8 cellular contexts compared by ENCODE assay signal in the genomic region with DNA sequence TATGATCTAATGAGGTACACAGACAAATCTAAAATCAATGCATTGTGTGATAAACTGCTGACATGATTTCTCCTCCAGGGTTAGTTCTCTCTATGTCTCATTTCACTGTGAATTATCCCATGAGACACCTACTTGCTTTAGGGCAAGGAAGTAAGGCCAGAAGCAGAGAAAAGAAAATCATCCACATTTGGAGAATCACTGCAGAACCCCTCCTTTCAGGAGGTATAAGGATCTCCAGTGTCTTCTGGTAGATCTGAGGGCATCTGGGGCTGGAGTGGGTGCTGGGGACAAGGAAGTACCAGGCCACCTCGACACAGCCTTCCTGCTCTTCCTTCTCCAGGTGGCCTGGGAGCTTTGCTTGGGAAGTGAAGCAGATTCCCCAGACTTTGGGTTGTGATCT. TPM values are rescaled to one million over a fixed set of nuclear protein-coding genes. Genes with fewer than 3 reads are reported as not detected.
DNase-seq lines count a peak whose midpoint lies in the region; ATAC-seq and TF ChIP-seq lines count a peak whose summit lies in the region.

No MANE protein-coding gene starts in this region.

- peaks cover 28% of the 10 kb centered on the region for H3F3A ChIP-seq in SK-N-SH (replicated peaks; ENCODE audit: insufficient read depth)

- no peak for TF ChIP-seq RAD21 in SK-N-SH (IDR thresholded peaks at IDR 0.05; ENCODE audit: low read length)

- BruUV-seq in Calu3 (replicated peaks; lab: Mats Ljungman, UMichigan), result no TSS peak

- H3K36me3 ChIP-seq in SK-N-SH (replicated peaks in 1 of 2; ENCODE audit: control insufficient read depth in 1 of 2, insufficient read depth in 2 of 2, low read length in 1 of 2), result no peaks in the 10 kb centered on the region
- no peaks in the 10 kb centered on the region for H3K36me3 ChIP-seq in gastroesophageal sphincter
- no peaks in the 10 kb centered on the region for H3K36me3 ChIP-seq in sigmoid colon

- H3K4me3 ChIP-seq in SK-N-SH (ENCODE audit: low read depth in 2 of 2, low read length in 1 of 2) (no peak overlapping the region), gastroesophageal sphincter (no peak overlapping the region), sigmoid colon (no peak overlapping the region)

- H3K27ac Mint-ChIP-seq in Calu3 (ENCODE audit: unreplicated experiment), result peak overlapping the region; percentile 95

- no peak for TF ChIP-seq CTCF in Calu3 (IDR thresholded peaks at IDR 0.05; ENCODE audit: unreplicated experiment)
- no peak for TF ChIP-seq CTCF in SK-N-SH (IDR thresholded peaks at IDR 0.05)
- TF ChIP-seq CTCF in gastroesophageal sphincter (IDR thresholded peaks at IDR 0.05), result no peak
- TF ChIP-seq CTCF in sigmoid colon (IDR thresholded peaks at IDR 0.05), result no peak

- peaks cover 22 to 31% of the 10 kb centered on the region in 2 experiments; a peak in 3 of 4 replicates for H3K4me1 ChIP-seq in SK-N-SH (ENCODE audit: control insufficient read depth in 1 of 2, insufficient read depth in 2 of 2, low read depth in 1 of 2, low read length in 1 of 2)
- peaks cover 9 to 34% (median 30%) of the 10 kb centered on the region in 3 donors for H3K4me1 ChIP-seq in gastroesophageal sphincter
- H3K4me1 ChIP-seq in sigmoid colon, result peaks cover 0 to 34% (median 32%) of the 10 kb centered on the region in 4 donors

- no peaks in the 10 kb centered on the region for H3K79me2 ChIP-seq in SK-N-SH (ENCODE audit: insufficient read depth)

- CTCF ChIA-PET in Calu3 (lab: Charles Lee), result interaction anchor here (0.5 to 5.6 kb wide), 27 partner anchors 11 to 852 kb away, joined by 3 to 98 read pairs (median 6); a partner anchor contains a TSS
- CTCF ChIA-PET in SK-N-SH (lab: Yijun Ruan, JAX), result interaction anchor here (0.5 to 37.3 kb wide), 61 partner anchors 7 to 1350 kb away, joined by 3 to 753 read pairs (median 4); a partner anchor contains a TSS

- H3K9me3 ChIP-seq in SK-N-SH (no peaks in the 10 kb centered on the region), gastroesophageal sphincter (no peaks in the 10 kb centered on the region), sigmoid colon (no peaks in the 10 kb centered on the region)

- 60% methylated on average over 1 of the region's 1 CpG for WGBS in SK-N-SH (ENCODE audit: low lambda C conversion rate)
- WGBS in gastroesophageal sphincter (ENCODE audit: low coverage in 1 of 2), 2 donors, result 29 to 36% methylated on average over 1 of the region's 1 CpG
- 6 to 37% methylated on average over 1 of the region's 1 CpG for WGBS in sigmoid colon, 2 donors

- H3K27me3 ChIP-seq in SK-N-SH (ENCODE audit: insufficient read depth), result no peaks in the 10 kb centered on the region
- no peaks in the 10 kb centered on the region for H3K27me3 ChIP-seq in gastroesophageal sphincter
- no peaks in the 10 kb centered on the region for H3K27me3 ChIP-seq in sigmoid colon

- TF ChIP-seq EP300 in SK-N-SH (IDR thresholded peaks at IDR 0.05; ENCODE audit: borderline replicate concordance in 1 of 2, low read depth in 1 of 2, low read length in 1 of 2) (no peak), gastroesophageal sphincter (IDR thresholded peaks at IDR 0.05) (no peak), sigmoid colon (IDR thresholded peaks at IDR 0.05) (no peak)

- H4K20me1 ChIP-seq in SK-N-SH (ENCODE audit: insufficient read depth), result no peaks in the 10 kb centered on the region

- H3K4me3 Mint-ChIP-seq in Calu3 (ENCODE audit: low read depth, unreplicated experiment), result no peak overlapping the region

- peak overlapping the region; percentile 71 for H3K9ac ChIP-seq in SK-N-SH

- peak overlapping the region; percentile 60; the same call in 1 of the 2 replicates for H2AFZ ChIP-seq in SK-N-SH (ENCODE audit: low read depth)

- TF ChIP-seq POLR2A in gastroesophageal sphincter (IDR thresholded peaks at IDR 0.05) (no peak), sigmoid colon (IDR thresholded peaks at IDR 0.05) (no peak)

- ATAC-seq in gastroesophageal sphincter, result no peak

- peaks cover 12% of the 10 kb centered on the region for H3K36me3 Mint-ChIP-seq in Calu3 (ENCODE audit: insufficient read depth, unreplicated experiment)

- H3K27ac ChIP-seq in SK-N-SH (ENCODE audit: low read depth in 2 of 2, low read length in 1 of 2), result peak overlapping the region; percentile 84 to 98; a peak in 3 of 4 replicates
- H3K27ac ChIP-seq in gastroesophageal sphincter, result peak overlapping the region; percentile 87 to 94 (median 88)
- peak overlapping the region; percentile 84 to 91 (median 86) for H3K27ac ChIP-seq in sigmoid colon

- peak overlapping the region; percentile 89 for H3K4me2 ChIP-seq in SK-N-SH

- POLR2A ChIA-PET in SK-N-SH (lab: Yijun Ruan, JAX), result interaction anchor here (0.7 to 0.9 kb wide), 2 partner anchors 54 to 194 kb away, joined by 3 to 4 read pairs; no protein-coding TSS in a partner anchor

- intact Hi-C loops in Calu3 (cut with micrococcal nuclease; ENCODE audit: unreplicated experiment), result loop anchor here (1.0 to 5.0 kb wide), 5 partner anchors 46 to 195 kb away; no protein-coding TSS in a partner anchor
- intact Hi-C loops in sigmoid colon (cut with DNase I), result loop anchor here (1.0 to 5.0 kb wide), 4 partner anchors 54 to 351 kb away; a partner anchor contains a TSS

- no peaks in the 10 kb centered on the region for H3K9me2 ChIP-seq in SK-N-SH

- peaks cover 45% of the 10 kb centered on the region for H3K4me1 Mint-ChIP-seq in Calu3 (ENCODE audit: low read depth, unreplicated experiment)

- H3K27me3 Mint-ChIP-seq in Calu3 (ENCODE audit: unreplicated experiment), result no peaks in the 10 kb centered on the region

- peak; percentile 39 for DNase-seq in Calu3
- no peak for DNase-seq in SK-N-SH
- no peak for DNase-seq in sigmoid colon
- DNase-seq in ureter (ENCODE audit: low spot score), result no peak
- no peak for DNase-seq in NCI-H82 treated with DMSO at 0.1 percent for 48 hours (lab: John Stamatoyannopoulos, UW; ENCODE audit: unreplicated experiment)
- no peak for DNase-seq in cerebellum (ENCODE audit: low spot score)
- DNase-seq in NCI-H774 (lab: John Stamatoyannopoulos, UW), result no peak

- no peaks in the 10 kb centered on the region for H3K9me3 Mint-ChIP-seq in Calu3 (ENCODE audit: low read depth, unreplicated experiment)

TF ChIP-seq in SK-N-SH, 30 proteins besides CTCF, POLR2A, EP300 and RAD21 (continues in another document):
- TF ChIP-seq MXI1 (IDR thresholded peaks at IDR 0.05; ENCODE audit: low read depth, low read length), result no peak
- TF ChIP-seq, protein P1, sequence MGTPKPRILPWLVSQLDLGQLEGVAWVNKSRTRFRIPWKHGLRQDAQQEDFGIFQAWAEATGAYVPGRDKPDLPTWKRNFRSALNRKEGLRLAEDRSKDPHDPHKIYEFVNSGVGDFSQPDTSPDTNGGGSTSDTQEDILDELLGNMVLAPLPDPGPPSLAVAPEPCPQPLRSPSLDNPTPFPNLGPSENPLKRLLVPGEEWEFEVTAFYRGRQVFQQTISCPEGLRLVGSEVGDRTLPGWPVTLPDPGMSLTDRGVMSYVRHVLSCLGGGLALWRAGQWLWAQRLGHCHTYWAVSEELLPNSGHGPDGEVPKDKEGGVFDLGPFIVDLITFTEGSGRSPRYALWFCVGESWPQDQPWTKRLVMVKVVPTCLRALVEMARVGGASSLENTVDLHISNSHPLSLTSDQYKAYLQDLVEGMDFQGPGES (IDR thresholded peaks at IDR 0.05; ENCODE audit: low read depth, low read length), result no peak
- no peak for TF ChIP-seq SIN3A (IDR thresholded peaks at IDR 0.05; ENCODE audit: borderline replicate concordance, low read depth, low read length)
- TF ChIP-seq, protein P2, sequence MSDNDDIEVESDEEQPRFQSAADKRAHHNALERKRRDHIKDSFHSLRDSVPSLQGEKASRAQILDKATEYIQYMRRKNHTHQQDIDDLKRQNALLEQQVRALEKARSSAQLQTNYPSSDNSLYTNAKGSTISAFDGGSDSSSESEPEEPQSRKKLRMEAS (IDR thresholded peaks at IDR 0.05; ENCODE audit: low read depth), result no peak
- no peak for TF ChIP-seq SMC3 (IDR thresholded peaks at IDR 0.05; ENCODE audit: low read depth, low read length)
- TF ChIP-seq, protein P3, sequence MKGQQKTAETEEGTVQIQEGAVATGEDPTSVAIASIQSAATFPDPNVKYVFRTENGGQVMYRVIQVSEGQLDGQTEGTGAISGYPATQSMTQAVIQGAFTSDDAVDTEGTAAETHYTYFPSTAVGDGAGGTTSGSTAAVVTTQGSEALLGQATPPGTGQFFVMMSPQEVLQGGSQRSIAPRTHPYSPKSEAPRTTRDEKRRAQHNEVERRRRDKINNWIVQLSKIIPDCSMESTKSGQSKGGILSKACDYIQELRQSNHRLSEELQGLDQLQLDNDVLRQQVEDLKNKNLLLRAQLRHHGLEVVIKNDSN (IDR thresholded peaks at IDR 0.05; ENCODE audit: borderline replicate concordance, low read depth), result no peak
- TF ChIP-seq GATA2 (CRISPR knock-in tag; IDR thresholded peaks at IDR 0.05), result no peak
- TF ChIP-seq YY1 (IDR thresholded peaks at IDR 0.05; ENCODE audit: low read depth), result no peak
- no peak for TF ChIP-seq FOXM1 (IDR thresholded peaks at IDR 0.05; ENCODE audit: low read depth)
- TF ChIP-seq TEAD4 (IDR thresholded peaks at IDR 0.05; ENCODE audit: borderline replicate concordance, insufficient read depth), result no peak
- no peak for TF ChIP-seq CHD2 (IDR thresholded peaks at IDR 0.05; ENCODE audit: low read length, partially characterized antibody)

RNA-seq across cellular contexts. Expression of a gene that starts 12.3 kb away (rescaled TPM):
- total RNA-seq in Calu3 (2022), result 58.1 and 58.9 TPM in 2 replicates
- polyA plus RNA-seq in SK-N-SH (2012; rRNA removed), result 41.4 and 52.2 TPM in 2 replicates
- polyA plus RNA-seq in SK-N-SH (2012; cell fraction: cytosol; rRNA removed), result 29.0 and 35.7 TPM in 2 replicates
- 103 and 119 TPM in 2 replicates for polyA plus RNA-seq in SK-N-SH (2012; cell fraction: nucleus; rRNA removed)
- 100 to 1,000 TPM in 3 of 4 donors, 10 to 100 TPM in 1; 82.3 to 207 (median 155) TPM for total RNA-seq in gastroesophageal sphincter
- 100 to 1,000 TPM; 153 to 221 (median 209) TPM for total RNA-seq in sigmoid colon
- polyA plus RNA-seq in sigmoid colon, result 10 to 100 TPM; 14.4 to 34.8 (median 17.6) TPM
- total RNA-seq in ureter, result 80.5 TPM
- 35.9 TPM for total RNA-seq in cerebellum

RNA-seq across cellular contexts. Expression of a gene that starts 24.3 kb away (rescaled TPM):
- total RNA-seq in Calu3 (2022), result 655 and 706 TPM in 2 replicates
- polyA plus RNA-seq in SK-N-SH (2012; rRNA removed), result 159 and 200 TPM in 2 replicates
- 163 and 191 TPM in 2 replicates for polyA plus RNA-seq in SK-N-SH (2012; cell fraction: cytosol; rRNA removed)
- polyA plus RNA-seq in SK-N-SH (2012; cell fraction: nucleus; rRNA removed), result 211 and 277 TPM in 2 replicates
- total RNA-seq in gastroesophageal sphincter, result 10 to 100 TPM in 1 of 4 donors, 1 to 10 TPM in 3; 1.1 to 43.3 (median 8.3) TPM
- 1 to 10 TPM; 2.5 to 9.4 (median 3.7) TPM for total RNA-seq in sigmoid colon
- 10 to 100 TPM in 1 of 3 donors, 1 to 10 TPM in 2; 3.6 to 15.7 (median 9.9) TPM for polyA plus RNA-seq in sigmoid colon
- 13.8 TPM for total RNA-seq in ureter
- total RNA-seq in cerebellum, result 1.00 TPM

Comparison
In these comparisons a context has a peak if more than half of its experiments do, and no peak if none do; other contexts are left out.
1. RNA of a gene that starts 24.3 kb away (total RNA-seq): 655 to 706 TPM in Calu3; 13.8 TPM in ureter (single experiment), 1.1 to 43.3 TPM in gastroesophageal sphincter, 2.5 to 9.4 TPM in sigmoid colon and 1.00 TPM in cerebellum (single experiment); every median in the first group is over 10 times any median in the second.
2. Peak in every context shown above with its lines, with median percentiles within 50 percentile points of each other: H3K27ac ChIP-seq.